Comparison of ENCODE assay signal across 34 cellular contexts in the genomic region with DNA sequence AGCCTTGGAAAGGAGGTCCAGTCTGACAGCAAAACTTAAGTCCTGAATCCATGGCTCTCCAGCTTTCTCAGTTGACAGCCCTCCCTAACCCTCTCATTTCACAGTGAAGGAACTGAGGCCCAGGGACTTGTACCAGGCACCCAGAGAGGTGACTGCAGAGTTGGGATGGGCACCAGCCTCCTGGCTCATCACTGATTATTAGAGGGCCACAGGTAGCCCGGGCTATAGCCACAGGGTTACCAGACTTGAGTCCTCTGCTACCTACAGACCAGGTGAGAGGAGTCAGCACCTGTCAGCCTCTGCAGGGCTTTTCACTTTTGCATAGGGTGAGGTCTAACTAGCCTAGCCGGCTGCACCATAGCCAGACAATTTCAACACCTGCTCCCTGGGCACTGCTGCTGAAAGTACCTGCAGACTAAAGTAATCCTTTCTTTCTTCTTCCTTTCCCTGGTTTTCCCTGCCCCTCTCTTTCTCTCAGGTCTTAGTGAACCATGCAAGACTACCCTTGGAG. TPM values are rescaled to one million over a fixed set of nuclear protein-coding genes. Genes with fewer than 3 reads are reported as not detected.
"Had no signal": no experiment of that assay in that cellular context is flagged by ENCODE, and none has a peak within 500 bp of the region (broad histone marks: within the 10 kb centered on the region; RNA-seq: fewer than 3 reads in every experiment).

No MANE protein-coding gene starts in this region.

- H3K4me2 ChIP-seq: hepatocyte had no signal

- H3K36me3 ChIP-seq: brain microvascular endothelial cell, esophagus squamous epithelium, gastroesophageal sphincter, heart right ventricle had no signal

- H3K27me3 ChIP-seq: brain microvascular endothelial cell, hepatocyte had no signal

- H3K9me3 ChIP-seq: esophagus squamous epithelium, gastroesophageal sphincter, heart right ventricle had no signal

- ATAC-seq: activated CD4-positive, alpha-beta T cell treated with anti-CD3 and anti-CD28 coated beads for 36 hours; activated CD8-positive, alpha-beta memory T cell treated with anti-CD3 and anti-CD28 coated beads, Interleukin-2, amount 10 ng/mL, durations not matched to agents 7 days and 5 days; activated CD8-positive, alpha-beta T cell treated with anti-CD3 and anti-CD28 coated beads, Interleukin-2, amount 10 ng/mL, durations not matched to agents 7 days and 5 days; effector memory CD8-positive, alpha-beta T cell; gastroesophageal sphincter; heart right ventricle had no signal

- H3K79me2 ChIP-seq: hepatocyte had no signal

- H3K4me3 ChIP-seq: esophagus squamous epithelium, gastroesophageal sphincter, heart right ventricle, hepatocyte had no signal

- H2AFZ ChIP-seq: hepatocyte had no signal

- DNase-seq: activated CD4-positive, alpha-beta memory T cell treated with anti-CD3 and anti-CD28 coated beads for 36 hours; activated CD4-positive, alpha-beta T cell treated with anti-CD3 and anti-CD28 coated beads for 36 hours; activated CD4-positive, alpha-beta T cell treated with anti-CD3 and anti-CD28 coated beads, Interleukin-2, amount 10 ng/mL, durations not matched to agents 24 days and 14 days; activated CD4-positive, CD25-positive, alpha-beta regulatory T cell; activated CD4-positive, CD25-positive, alpha-beta regulatory T cell treated with anti-CD3 and anti-CD28 coated beads, Interleukin-2, amount 50 U/mL, for 72 hours; activated CD8-positive, alpha-beta memory T cell treated with anti-CD3 and anti-CD28 coated beads, Interleukin-2, amount 10 ng/mL, durations not matched to agents 7 days and 5 days; activated CD8-positive, alpha-beta memory T cell treated with anti-CD3 and anti-CD28 coated beads, Interleukin-2, amount 50 U/mL, for 4 hours; activated CD8-positive, alpha-beta T cell treated with anti-CD3 and anti-CD28 coated beads, Interleukin-2, amount 10 ng/mL, durations not matched to agents 7 days and 5 days; activated gamma-delta T cell treated with Interleukin-2 at 50 U/mL for 16 hours; activated naive CD4-positive, alpha-beta T cell treated with anti-CD3 and anti-CD28 coated beads, Interleukin-2, amount 50 U/mL, for 16 hours; activated naive CD4-positive, alpha-beta T cell treated with Interleukin-2 at 50 U/mL for 16 hours; activated T-cell treated with anti-CD3 and anti-CD28 coated beads, Interleukin-2, amount 50 U/mL, for 1 hour; activated T-cell treated with anti-CD3 and anti-CD28 coated beads, Interleukin-2, amount 50 U/mL, for 48 hours; amniotic stem cell; anterior cingulate cortex; caudate nucleus; cortex of kidney; dermis blood vessel endothelial cell; effector CD4-positive, alpha-beta T cell; effector memory CD8-positive, alpha-beta T cell; erythroblast; esophagus squamous epithelium; foreskin melanocyte; heart right ventricle; T-helper 2 cell had no signal

- H3K4me1 ChIP-seq: esophagus squamous epithelium had no signal

RNA-seq across cellular contexts. Expression of gene SYT13, which starts 37.6 kb away (rescaled TPM):
- total RNA-seq: activated CD4-positive, alpha-beta memory T cell treated with anti-CD3 and anti-CD28 coated beads for 36 hours; activated CD4-positive, alpha-beta T cell treated with anti-CD3 and anti-CD28 coated beads for 36 hours; activated CD4-positive, alpha-beta T cell treated with anti-CD3 and anti-CD28 coated beads, Interleukin-2, amount 10 ng/mL, durations not matched to agents 24 days and 14 days; activated CD8-positive, alpha-beta memory T cell treated with anti-CD3 and anti-CD28 coated beads for 36 hours; activated CD8-positive, alpha-beta memory T cell treated with anti-CD3 and anti-CD28 coated beads, Interleukin-2, amount 10 ng/mL, durations not matched to agents 7 days and 5 days; activated CD8-positive, alpha-beta T cell treated with anti-CD3 and anti-CD28 coated beads, Interleukin-2, amount 10 ng/mL, durations not matched to agents 7 days and 5 days; activated T-helper 1 cell treated with anti-CD3 and anti-CD28 coated beads, Interleukin-12 subunit alpha, Interleukin-12 subunit beta, Interleukin-2, Interleukin-4 antibody, amounts not matched to agents 30 ng/mL and 10 ng/mL and 1 ng/mL, durations not matched to agents 14 hours and 24 hours and 36 hours; activated T-helper 2 cell treated with anti-CD3 and anti-CD28 coated beads, Interferon-gamma antibody, Interleukin-2, Interleukin-4, amounts not matched to agents 10 μg/mL and 5 μg/mL and 100 μg/mL, durations not matched to agents 14 hours and 24 hours and 36 hours; bronchial epithelial cell; dermis blood vessel endothelial cell; fibroblast of lung; fibroblast of villous mesenchyme had no signal
